ENCODE assay signal across 13 cellular contexts in genomic region chr10:21499910-21500577, GRCh38. TPM values are rescaled to one million over a fixed set of nuclear protein-coding genes. Genes with fewer than 3 reads are reported as not detected.
DNase-seq lines count a peak whose midpoint lies in the region; ATAC-seq, FAIRE-seq and TF ChIP-seq lines count a peak whose summit lies in the region.
"Had no signal": no experiment of that assay in that cellular context is flagged by ENCODE, and none has a peak within 500 bp of the region (broad histone marks: within the 10 kb centered on the region; RNA-seq: fewer than 3 reads in every experiment).

No MANE protein-coding gene starts in this region.

- H3K4me1 Mint-ChIP-seq in activated CD4-positive, alpha-beta T cell treated with anti-CD3 and anti-CD28 coated beads for 36 hours: peaks cover 12% of the 10 kb centered on the region
- peaks cover 16% of the 10 kb centered on the region for H3K4me1 Mint-ChIP-seq in stimulated activated naive CD8-positive, alpha-beta T cell treated with anti-CD3 and anti-CD28 coated beads, Interleukin-15, Interleukin-2, amounts not matched to agents 100 ng/mL and 50 ng/mL, for 24 hours (ENCODE audit: low read depth)

- in situ Hi-C loops in brain microvascular endothelial cell (cut with HindIII; ENCODE audit: low pct_ligation_motif_present, low sequenced_read_pairs): loop anchor here (25.0 kb wide), 2 partner anchors 213 to 437 kb away; no protein-coding TSS in a partner anchor

- no peak overlapping the region for H3K27ac ChIP-seq in brain microvascular endothelial cell
- H3K27ac ChIP-seq: KMS-11 had no signal

- CTCF ChIA-PET in activated CD4-positive, alpha-beta T cell treated with anti-CD3 and anti-CD28 coated beads for 36 hours (lab: Charles Lee): interaction anchor here (0.7 to 1.5 kb wide), 3 partner anchors 8 to 16 kb away, joined by 3 to 7 read pairs (median 3); no protein-coding TSS in a partner anchor

- H3K27me3 ChIP-seq in brain microvascular endothelial cell (replicated peaks): no peaks in the 10 kb centered on the region

- no peaks in the 10 kb centered on the region for H3K9me3 Mint-ChIP-seq in activated CD4-positive, alpha-beta T cell treated with anti-CD3 and anti-CD28 coated beads for 36 hours (ENCODE audit: low read depth)
- H3K9me3 Mint-ChIP-seq in stimulated activated naive CD8-positive, alpha-beta T cell treated with anti-CD3 and anti-CD28 coated beads, Interleukin-15, Interleukin-2, amounts not matched to agents 100 ng/mL and 50 ng/mL, for 24 hours: no peaks in the 10 kb centered on the region

- POLR2A ChIA-PET in activated CD4-positive, alpha-beta T cell treated with anti-CD3 and anti-CD28 coated beads for 36 hours (lab: Charles Lee): no interaction called here

- TF ChIP-seq CTCF in brain microvascular endothelial cell (IDR thresholded peaks at IDR 0.05; ENCODE audit: low read depth, low read length, missing control alignments): peak; percentile 14

- H3K36me3 Mint-ChIP-seq in activated CD4-positive, alpha-beta T cell treated with anti-CD3 and anti-CD28 coated beads for 36 hours (ENCODE audit: low read depth): no peaks in the 10 kb centered on the region
- no peaks in the 10 kb centered on the region for H3K36me3 Mint-ChIP-seq in stimulated activated naive CD8-positive, alpha-beta T cell treated with anti-CD3 and anti-CD28 coated beads, Interleukin-15, Interleukin-2, amounts not matched to agents 100 ng/mL and 50 ng/mL, for 24 hours (ENCODE audit: low read depth)

- H3K27ac Mint-ChIP-seq in activated CD4-positive, alpha-beta T cell treated with anti-CD3 and anti-CD28 coated beads for 36 hours: no peak overlapping the region
- no peak overlapping the region for H3K27ac Mint-ChIP-seq in stimulated activated naive CD8-positive, alpha-beta T cell treated with anti-CD3 and anti-CD28 coated beads, Interleukin-15, Interleukin-2, amounts not matched to agents 100 ng/mL and 50 ng/mL, for 24 hours

- peak; percentile 46 for DNase-seq in activated CD4-positive, alpha-beta T cell treated with anti-CD3 and anti-CD28 coated beads for 36 hours
- no peak for DNase-seq in activated CD4-positive, alpha-beta T cell treated with anti-CD3 and anti-CD28 coated beads for 4 hours
- DNase-seq in brain microvascular endothelial cell (no peak), left kidney (ENCODE audit: low read depth, low spot score) (peak; percentile 79), GM19239 (ENCODE audit: insufficient read length, low spot score) (no peak), DMS 273 (lab: John Stamatoyannopoulos, UW; ENCODE audit: unreplicated experiment) (no peak)
- DNase-seq: effector CD4-positive, alpha-beta T cell; mucosa of descending colon had no signal

- peaks cover 43% of the 10 kb centered on the region for H3K27me3 Mint-ChIP-seq in activated CD4-positive, alpha-beta T cell treated with anti-CD3 and anti-CD28 coated beads for 36 hours
- peaks cover 60% of the 10 kb centered on the region for H3K27me3 Mint-ChIP-seq in stimulated activated naive CD8-positive, alpha-beta T cell treated with anti-CD3 and anti-CD28 coated beads, Interleukin-15, Interleukin-2, amounts not matched to agents 100 ng/mL and 50 ng/mL, for 24 hours

- H3K36me3 ChIP-seq in brain microvascular endothelial cell (replicated peaks): no peaks in the 10 kb centered on the region

- FAIRE-seq in GM19239 (lab: Jason Lieb, UNC): no peak
- FAIRE-seq: A204.1 had no signal

- peak overlapping the region; percentile 44 for H3K4me3 ChIP-seq in brain microvascular endothelial cell (ENCODE audit: low read depth, low read length)
- H3K4me3 ChIP-seq: mucosa of descending colon had no signal

- H3K4me3 Mint-ChIP-seq in activated CD4-positive, alpha-beta T cell treated with anti-CD3 and anti-CD28 coated beads for 36 hours: no peak overlapping the region
- H3K4me3 Mint-ChIP-seq in stimulated activated naive CD8-positive, alpha-beta T cell treated with anti-CD3 and anti-CD28 coated beads, Interleukin-15, Interleukin-2, amounts not matched to agents 100 ng/mL and 50 ng/mL, for 24 hours: peak overlapping the region; percentile 12

- ATAC-seq in activated CD4-positive, alpha-beta T cell treated with anti-CD3 and anti-CD28 coated beads for 36 hours: no peak
- ATAC-seq in HG03469 (IDR thresholded peaks at IDR 0.05; ENCODE audit: unreplicated experiment): no peak
- ATAC-seq: HCT116, mucosa of descending colon had no signal

- intact Hi-C loops in activated CD4-positive, alpha-beta T cell treated with anti-CD3 and anti-CD28 coated beads for 36 hours (cut with DNase I, micrococcal nuclease): loop anchor here (5.0 to 10.0 kb wide), 4 partner anchors 423 to 1595 kb away; partner anchors contain the start of genes MSRB2 (in 1 of the 2) and SPAG6 (in 1 of the 2)

RNA-seq across cellular contexts. Expression of gene SKIDA1, which starts 25.4 kb away (rescaled TPM):
- total RNA-seq in activated CD4-positive, alpha-beta T cell treated with anti-CD3 and anti-CD28 coated beads for 36 hours: under 1 TPM; 0.32 to 0.54 TPM

RNA-seq across cellular contexts. Expression of gene MLLT10, which starts 34.0 kb away (rescaled TPM):
- 10 to 100 TPM; 33.8 to 34.1 TPM for total RNA-seq in activated CD4-positive, alpha-beta T cell treated with anti-CD3 and anti-CD28 coated beads for 36 hours

Comparison
In these comparisons a context has a peak if more than half of its experiments do, and no peak if none do; other contexts are left out.
1. DNase-seq: peak in activated CD4-positive, alpha-beta T cell treated with anti-CD3 and anti-CD28 coated beads for 36 hours (single experiment) and left kidney (single experiment); none in activated CD4-positive, alpha-beta T cell treated with anti-CD3 and anti-CD28 coated beads for 4 hours (0 of 2), brain microvascular endothelial cell (single experiment), GM19239 (single experiment) and DMS 273 (single experiment).